11 cellular contexts compared by ENCODE assay signal in genomic region chr14:96126783-96127271, GRCh38.
DNase-seq lines count a peak whose midpoint lies in the region; ATAC-seq, FAIRE-seq and TF ChIP-seq lines count a peak whose summit lies in the region.
"Had no signal": no experiment of that assay in that cellular context is flagged by ENCODE, and none has a peak within 500 bp of the region (broad histone marks: within the 10 kb centered on the region; RNA-seq: fewer than 3 reads in every experiment).

No MANE protein-coding gene starts in this region.

- no peaks in the 10 kb centered on the region for H3K9me3 Mint-ChIP-seq in activated CD8-positive, alpha-beta memory T cell treated with anti-CD3 and anti-CD28 coated beads, Interleukin-2, amount 10 ng/mL, durations not matched to agents 7 days and 5 days (ENCODE audit: low read depth)
- H3K9me3 Mint-ChIP-seq in stimulated activated naive B cell treated with anti-CD40 and anti-IgM and Interleukin-4, amounts not matched to agents 10 μg/mL and 1 μg/mL and 100 μg/mL, for 72 hours, result no peaks in the 10 kb centered on the region

- no peak overlapping the region for H3K4me3 ChIP-seq in GM12878

- TF ChIP-seq RAD21 in GM12878 (IDR thresholded peaks at IDR 0.05; ENCODE audit: insufficient read depth, low read depth, low read length), result no peak

- H3K9ac ChIP-seq in GM12878 (ENCODE audit: control insufficient read depth, insufficient read depth, low read length), result no peak overlapping the region

- no peak overlapping the region for H3K27ac Mint-ChIP-seq in activated CD8-positive, alpha-beta memory T cell treated with anti-CD3 and anti-CD28 coated beads, Interleukin-2, amount 10 ng/mL, durations not matched to agents 7 days and 5 days
- H3K27ac Mint-ChIP-seq in stimulated activated naive B cell treated with anti-CD40 and anti-IgM and Interleukin-4, amounts not matched to agents 10 μg/mL and 1 μg/mL and 100 μg/mL, for 72 hours, result peak overlapping the region; percentile 96

- intact Hi-C loops in GM12878 (cut with micrococcal nuclease; ENCODE audit: unreplicated experiment), result no loop called here

- TF ChIP-seq EP300 in GM12878 (IDR thresholded peaks at IDR 0.05; ENCODE audit: borderline replicate concordance in 1 of 2, control insufficient read depth in 1 of 2, low read depth in 2 of 2, low read length in 2 of 2), result no peak

- H3K27me3 ChIP-seq in GM12878 (replicated peaks in 1 of 2; ENCODE audit: control insufficient read depth in 2 of 2, insufficient read depth in 2 of 2, low read length in 1 of 2), result no peaks in the 10 kb centered on the region; a peak in 1 of 4 replicates
- H3K27me3 ChIP-seq: brain microvascular endothelial cell had no signal

- no peaks in the 10 kb centered on the region for H3K36me3 Mint-ChIP-seq in activated CD8-positive, alpha-beta memory T cell treated with anti-CD3 and anti-CD28 coated beads, Interleukin-2, amount 10 ng/mL, durations not matched to agents 7 days and 5 days
- no peaks in the 10 kb centered on the region for H3K36me3 Mint-ChIP-seq in stimulated activated naive B cell treated with anti-CD40 and anti-IgM and Interleukin-4, amounts not matched to agents 10 μg/mL and 1 μg/mL and 100 μg/mL, for 72 hours

- no peak for TF ChIP-seq POLR2A in GM12878 (IDR thresholded peaks at IDR 0.05; ENCODE audit: low read depth, low read length)

- H3K27me3 Mint-ChIP-seq in activated CD8-positive, alpha-beta memory T cell treated with anti-CD3 and anti-CD28 coated beads, Interleukin-2, amount 10 ng/mL, durations not matched to agents 7 days and 5 days, result peaks cover 13% of the 10 kb centered on the region
- H3K27me3 Mint-ChIP-seq in stimulated activated naive B cell treated with anti-CD40 and anti-IgM and Interleukin-4, amounts not matched to agents 10 μg/mL and 1 μg/mL and 100 μg/mL, for 72 hours, result peaks cover 0 to 11% of the 10 kb centered on the region in 2 donors

- in situ Hi-C loops in GM12878 (cut with MboI), result no loop called here

- DNase-seq in activated CD8-positive, alpha-beta memory T cell treated with anti-CD3 and anti-CD28 coated beads, Interleukin-2, amount 10 ng/mL, durations not matched to agents 7 days and 5 days, result peak; percentile 26
- no peak for DNase-seq in activated CD8-positive, alpha-beta memory T cell treated with anti-CD3 and anti-CD28 coated beads, Interleukin-2, amount 50 U/mL, for 48 hours
- peak; percentile 41 for DNase-seq in NCI-H2107 (lab: John Stamatoyannopoulos, UW)
- no peak for DNase-seq in GM12878 (ENCODE audit: low read depth, low spot score)
- DNase-seq in stimulated activated naive B cell treated with anti-CD40 and anti-IgM and Interleukin-4, amounts not matched to agents 10 μg/mL and 1 μg/mL and 100 μg/mL, for 72 hours, result no peak
- no peak for DNase-seq in GM19238 (ENCODE audit: insufficient read length, low spot score)
- DNase-seq: brain microvascular endothelial cell, NCI-H146 had no signal

- no peaks in the 10 kb centered on the region for H3K79me2 ChIP-seq in GM12878 (ENCODE audit: control insufficient read depth, insufficient read depth, low read length)

- H3K4me2 ChIP-seq in GM12878 (ENCODE audit: control insufficient read depth, insufficient read depth), result no peak overlapping the region

- H3K4me1 Mint-ChIP-seq in activated CD8-positive, alpha-beta memory T cell treated with anti-CD3 and anti-CD28 coated beads, Interleukin-2, amount 10 ng/mL, durations not matched to agents 7 days and 5 days, result peaks cover 12% of the 10 kb centered on the region
- H3K4me1 Mint-ChIP-seq in stimulated activated naive B cell treated with anti-CD40 and anti-IgM and Interleukin-4, amounts not matched to agents 10 μg/mL and 1 μg/mL and 100 μg/mL, for 72 hours, result peaks cover 38 to 55% of the 10 kb centered on the region in 2 donors

- RAD21 ChIA-PET in GM12878 (lab: Charles Lee; ENCODE audit: unreplicated experiment), result interaction anchor here (0.6 kb wide), 1 partner anchor 436 kb away, joined by 3 read pairs; no protein-coding TSS in a partner anchor

- CTCF ChIA-PET in activated CD8-positive, alpha-beta memory T cell treated with anti-CD3 and anti-CD28 coated beads, Interleukin-2, amount 10 ng/mL, durations not matched to agents 7 days and 5 days (lab: Charles Lee), result interaction anchor here (0.6 to 0.9 kb wide), 2 partner anchors 10 to 614 kb away, joined by 3 read pairs; no protein-coding TSS in a partner anchor
- CTCF ChIA-PET in GM12878 (lab: Yijun Ruan, JAX), result interaction anchor here (0.8 to 1.5 kb wide), 2 partner anchors 9 to 28 kb away, joined by 3 read pairs; no protein-coding TSS in a partner anchor

- H3K27ac ChIP-seq in GM12878 (ENCODE audit: control insufficient read depth, insufficient read depth), result no peak overlapping the region
- H3K27ac ChIP-seq: brain microvascular endothelial cell had no signal

- TF ChIP-seq CTCF in GM12878 (IDR thresholded peaks at IDR 0.05 in 2 of 3, conservative IDR thresholded peaks at IDR 0.05 in 1 of 3; ENCODE audit: control insufficient read depth in 2 of 3, extremely low read depth in 1 of 3, insufficient read depth in 1 of 3, low read depth in 3 of 3, low read length in 3 of 3), result no peak

- no peaks in the 10 kb centered on the region for H4K20me1 ChIP-seq in GM12878 (ENCODE audit: control insufficient read depth, insufficient read depth)

- SMC1A ChIA-PET in GM12878 (lab: Charles Lee; ENCODE audit: uncharacterized antibody, unreplicated experiment), result no interaction called here

- no peaks in the 10 kb centered on the region; the same call in 1 of the 2 replicates for H3K4me1 ChIP-seq in GM12878 (ENCODE audit: control insufficient read depth, insufficient read depth, low read length)

- H3K36me3 ChIP-seq in GM12878 (ENCODE audit: control insufficient read depth in 2 of 2, insufficient read depth in 2 of 2, low read length in 1 of 2), result no peaks in the 10 kb centered on the region
- H3K36me3 ChIP-seq: brain microvascular endothelial cell had no signal

- no peak overlapping the region for H2AFZ ChIP-seq in GM12878 (ENCODE audit: control insufficient read depth, low read depth, low read length)

- no peaks in the 10 kb centered on the region for H3K9me3 ChIP-seq in GM12878 (replicated peaks; ENCODE audit: control insufficient read depth, insufficient read depth, low read length)

- POLR2A ChIA-PET in GM12878 (lab: Charles Lee), result no interaction called here

- no peak for FAIRE-seq in GM12878 (lab: Jason Lieb, UNC)
- FAIRE-seq: endometrium had no signal

- BruUV-seq in GM12878 (replicated peaks; lab: Mats Ljungman, UMichigan), result no TSS peak

- WGBS in GM12878 (ENCODE audit: insufficient coverage, insufficient replicate concordance, low lambda C conversion rate, missing lambda C conversion rate), result 1% methylated on average over 5 of the region's 5 CpGs

- no peak overlapping the region for H3K4me3 Mint-ChIP-seq in activated CD8-positive, alpha-beta memory T cell treated with anti-CD3 and anti-CD28 coated beads, Interleukin-2, amount 10 ng/mL, durations not matched to agents 7 days and 5 days
- peak overlapping the region; percentile 43 to 74 for H3K4me3 Mint-ChIP-seq in stimulated activated naive B cell treated with anti-CD40 and anti-IgM and Interleukin-4, amounts not matched to agents 10 μg/mL and 1 μg/mL and 100 μg/mL, for 72 hours

- ATAC-seq in activated CD8-positive, alpha-beta memory T cell treated with anti-CD3 and anti-CD28 coated beads, Interleukin-2, amount 10 ng/mL, durations not matched to agents 7 days and 5 days, result no peak
- ATAC-seq in GM12878, result no peak
- ATAC-seq in stimulated activated naive B cell treated with anti-CD40 and anti-IgM and Interleukin-4, amounts not matched to agents 10 μg/mL and 1 μg/mL and 100 μg/mL, for 72 hours (replicated peaks), result peak; percentile 50 to 57
- ATAC-seq in GM21423 (IDR thresholded peaks at IDR 0.05; ENCODE audit: unreplicated experiment), result no peak
- no peak for ATAC-seq in activated CD4-positive, CD25-positive, alpha-beta regulatory T cell treated with anti-CD3 and anti-CD28 coated beads, Interleukin-2, amount 50 U/mL, for 24 hours

TF ChIP-seq in GM12878, 131 proteins besides CTCF, POLR2A, EP300 and RAD21:
- 0 out of 2 replicates have a peak, but pooled peaks have one; percentile 5 for TF ChIP-seq MTA2 (IDR thresholded peaks at IDR 0.05; ENCODE audit: low read depth)
- TF ChIP-seq SPI1 (IDR thresholded peaks at IDR 0.05; ENCODE audit: borderline replicate concordance, insufficient read depth, low read depth, low read length), result peak; percentile 29; the same call in 1 of the 2 replicates
- TF ChIP-seq RCOR1 (conservative IDR thresholded peaks at IDR 0.05; ENCODE audit: low read depth, low read length), result no peak

Comparison
In these comparisons a context has a peak if more than half of its experiments do, and no peak if none do; other contexts are left out.
1. DNase-seq: peak in activated CD8-positive, alpha-beta memory T cell treated with anti-CD3 and anti-CD28 coated beads, Interleukin-2, amount 10 ng/mL, durations not matched to agents 7 days and 5 days (single experiment) and NCI-H2107 (single experiment); none in activated CD8-positive, alpha-beta memory T cell treated with anti-CD3 and anti-CD28 coated beads, Interleukin-2, amount 50 U/mL, for 48 hours (single experiment), GM12878 (single experiment), stimulated activated naive B cell treated with anti-CD40 and anti-IgM and Interleukin-4, amounts not matched to agents 10 μg/mL and 1 μg/mL and 100 μg/mL, for 72 hours (single experiment) and GM19238 (single experiment).
2. ATAC-seq: peak in stimulated activated naive B cell treated with anti-CD40 and anti-IgM and Interleukin-4, amounts not matched to agents 10 μg/mL and 1 μg/mL and 100 μg/mL, for 72 hours (2 of 2); none in activated CD8-positive, alpha-beta memory T cell treated with anti-CD3 and anti-CD28 coated beads, Interleukin-2, amount 10 ng/mL, durations not matched to agents 7 days and 5 days (single experiment), GM12878 (single experiment), GM21423 (single experiment) and activated CD4-positive, CD25-positive, alpha-beta regulatory T cell treated with anti-CD3 and anti-CD28 coated beads, Interleukin-2, amount 50 U/mL, for 24 hours (0 of 2).